ENCODE assay signal across 1 cellular context in the genomic region with DNA sequence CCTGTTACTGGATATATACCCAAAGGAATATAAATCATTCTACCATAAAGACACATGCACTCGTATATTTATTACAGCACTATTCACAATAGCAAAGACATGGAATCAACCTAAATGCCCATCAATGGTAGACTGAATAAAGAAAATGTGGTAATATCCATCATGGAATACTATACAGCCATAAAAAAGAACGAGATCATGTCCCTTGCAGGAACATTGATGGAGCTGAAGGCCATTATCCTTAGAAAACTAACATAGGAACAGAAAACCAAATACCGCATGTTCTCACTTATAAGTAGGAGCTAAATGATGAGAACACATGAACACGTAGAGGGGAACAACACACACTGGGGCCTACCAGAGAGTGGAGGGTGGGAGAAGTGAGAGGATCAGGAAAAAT.
TF ChIP-seq lines count a peak whose summit lies in the region.

No MANE protein-coding gene starts in this region.

TF ChIP-seq in K562, 482 proteins besides CTCF, POLR2A, EP300 and RAD21:
- TF ChIP-seq RBM25 (IDR thresholded peaks at IDR 0.05; ENCODE audit: low read depth, low read length, severe bottlenecking), result peak; percentile 41
- peak; percentile 90 for TF ChIP-seq ZNF146 (CRISPR knock-in tag; IDR thresholded peaks at IDR 0.05; ENCODE audit: unreplicated experiment)
